8 cellular contexts compared by ENCODE assay signal in genomic region chr12:93126069-93126474, GRCh38.
DNase-seq lines count a peak whose midpoint lies in the region; ATAC-seq and TF ChIP-seq lines count a peak whose summit lies in the region.
"Had no signal": no experiment of that assay in that cellular context is flagged by ENCODE, and none has a peak within 500 bp of the region (broad histone marks: within the 10 kb centered on the region; RNA-seq: fewer than 3 reads in every experiment).

No MANE protein-coding gene starts in this region.

- H3K4me3 Mint-ChIP-seq in CD8-positive, alpha-beta memory T cell = no peak overlapping the region

- peaks cover 25 to 27% of the 10 kb centered on the region in 2 donors for H3K4me1 ChIP-seq in gastrocnemius medialis
- H3K4me1 ChIP-seq in CD8-positive, alpha-beta memory T cell (ENCODE audit: insufficient read depth, low read length) = no peaks in the 10 kb centered on the region

- no peak for TF ChIP-seq POLR2A in gastrocnemius medialis (IDR thresholded peaks at IDR 0.05)

- H3K4me1 Mint-ChIP-seq in CD8-positive, alpha-beta memory T cell = no peaks in the 10 kb centered on the region

- DNase-seq in HK-2 (ENCODE audit: unreplicated experiment) = peak; percentile 46
- DNase-seq in gastrocnemius medialis = no peak
- no peak for DNase-seq in COLO829 (ENCODE audit: low spot score)
- DNase-seq in activated CD4-positive, CD25-positive, alpha-beta regulatory T cell treated with anti-CD3 and anti-CD28 coated beads, Interleukin-2, amount 50 U/mL, for 72 hours = no peak
- no peak for DNase-seq in CD8-positive, alpha-beta memory T cell

- H3K36me3 ChIP-seq in gastrocnemius medialis = no peaks in the 10 kb centered on the region
- H3K36me3 ChIP-seq in CD8-positive, alpha-beta memory T cell (ENCODE audit: insufficient read depth, low read length) = no peaks in the 10 kb centered on the region

- no peak overlapping the region for H3K4me3 ChIP-seq in gastrocnemius medialis
- no peak overlapping the region for H3K4me3 ChIP-seq in CD8-positive, alpha-beta memory T cell (ENCODE audit: low read length)

- no peaks in the 10 kb centered on the region for H3K27me3 ChIP-seq in gastrocnemius medialis
- H3K27me3 ChIP-seq in CD8-positive, alpha-beta memory T cell (ENCODE audit: insufficient read depth, low read length, poor library complexity, severe bottlenecking) = no peaks in the 10 kb centered on the region

- CTCF ChIA-PET in CD8-positive, alpha-beta memory T cell (lab: Charles Lee) = no interaction called here

- H3K36me3 Mint-ChIP-seq in CD8-positive, alpha-beta memory T cell = no peaks in the 10 kb centered on the region

- TF ChIP-seq CTCF in gastrocnemius medialis (IDR thresholded peaks at IDR 0.05 in 4 of 5, conservative IDR thresholded peaks at IDR 0.05 in 1 of 5) = no peak

- no peaks in the 10 kb centered on the region for H3K9me3 Mint-ChIP-seq in CD8-positive, alpha-beta memory T cell

- no peaks in the 10 kb centered on the region for H3K9me3 ChIP-seq in gastrocnemius medialis
- no peaks in the 10 kb centered on the region for H3K9me3 ChIP-seq in CD8-positive, alpha-beta memory T cell (ENCODE audit: low read length)

- ATAC-seq in GM18861 (IDR thresholded peaks at IDR 0.05; ENCODE audit: unreplicated experiment) (peak; percentile 45), HG02588 (IDR thresholded peaks at IDR 0.05; ENCODE audit: unreplicated experiment) (peak; percentile 43), gastrocnemius medialis (no peak)
- ATAC-seq: activated CD4-positive, CD25-positive, alpha-beta regulatory T cell treated with anti-CD3 and anti-CD28 coated beads, Interleukin-2, amount 50 U/mL, for 24 hours had no signal

- H3K27me3 Mint-ChIP-seq in CD8-positive, alpha-beta memory T cell = no peaks in the 10 kb centered on the region

- intact Hi-C loops in gastrocnemius medialis (cut with DNase I; ENCODE audit: low total_unique reads) = loop anchor here (5.0 to 10.0 kb wide), 3 partner anchors 111 to 289 kb away; partner anchors contain the start of gene NUDT4

- in situ Hi-C loops in gastrocnemius medialis (cut with MboI; ENCODE audit: low sequenced_read_pairs in 4 of 4) = no loop called here

- peak overlapping the region; percentile 84 to 89 (median 87) for H3K27ac ChIP-seq in gastrocnemius medialis
- no peak overlapping the region for H3K27ac ChIP-seq in CD8-positive, alpha-beta memory T cell (ENCODE audit: low read depth, low read length)

- H3K27ac Mint-ChIP-seq in CD8-positive, alpha-beta memory T cell = no peak overlapping the region

- POLR2A ChIA-PET in CD8-positive, alpha-beta memory T cell (lab: Charles Lee) = no interaction called here

Comparison
In these comparisons a context has a peak if more than half of its experiments do, and no peak if none do; other contexts are left out.
1. ATAC-seq: peak in GM18861 (single experiment) and HG02588 (single experiment); none in gastrocnemius medialis (0 of 2).